8 cellular contexts compared by ENCODE assay signal in the genomic region with DNA sequence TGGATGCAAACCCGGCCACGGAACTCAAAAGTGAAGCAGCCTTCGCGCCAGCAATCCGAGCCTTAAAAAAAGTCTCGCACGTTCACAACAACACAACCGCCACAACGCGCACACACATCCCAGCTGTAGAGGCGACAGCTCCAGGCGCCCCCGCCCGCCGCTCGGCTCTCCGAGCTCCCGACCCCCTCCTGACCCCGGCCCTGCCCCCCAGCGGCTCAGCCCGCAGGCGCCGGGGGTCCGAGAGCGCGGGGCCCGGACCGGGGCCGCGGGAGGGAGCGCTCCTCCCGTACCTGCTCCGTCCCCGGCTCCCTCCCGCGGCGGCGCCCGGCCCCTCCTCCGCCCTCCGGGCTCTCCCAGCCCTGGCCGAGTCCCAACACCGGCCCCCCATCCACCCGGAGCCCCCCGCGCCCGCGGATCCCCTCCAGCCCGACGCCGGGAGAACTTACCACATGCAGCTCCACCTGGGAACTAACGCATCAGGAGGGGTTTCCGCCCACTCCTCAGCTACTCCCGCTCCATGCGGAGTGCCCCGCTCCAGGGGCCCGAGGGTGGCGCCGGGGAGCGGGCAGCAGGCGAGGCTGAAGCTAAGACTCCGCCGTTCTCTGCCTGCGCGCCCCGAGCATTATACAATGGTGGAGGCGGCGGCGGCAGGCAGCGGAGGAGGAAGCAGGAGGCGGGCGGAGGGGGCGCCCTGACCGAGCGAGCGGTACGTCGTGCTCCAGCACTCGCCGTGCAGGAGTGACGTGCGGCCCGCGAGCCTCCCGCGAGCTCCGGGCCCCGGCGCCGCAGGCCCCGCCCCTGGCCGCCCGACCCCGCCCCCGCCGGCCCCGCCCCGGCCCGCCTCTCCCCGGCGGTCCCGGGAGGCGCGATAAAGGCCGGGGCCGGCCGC. TPM values are rescaled to one million over a fixed set of nuclear protein-coding genes. Genes with fewer than 3 reads are reported as not detected.
A peak's percentile ranks its signal among the peaks of the same experiment; 100 is the strongest.
DNase-seq lines count a peak whose midpoint lies in the region; ATAC-seq, FAIRE-seq and TF ChIP-seq lines count a peak whose summit lies in the region.

A gene with protein sequence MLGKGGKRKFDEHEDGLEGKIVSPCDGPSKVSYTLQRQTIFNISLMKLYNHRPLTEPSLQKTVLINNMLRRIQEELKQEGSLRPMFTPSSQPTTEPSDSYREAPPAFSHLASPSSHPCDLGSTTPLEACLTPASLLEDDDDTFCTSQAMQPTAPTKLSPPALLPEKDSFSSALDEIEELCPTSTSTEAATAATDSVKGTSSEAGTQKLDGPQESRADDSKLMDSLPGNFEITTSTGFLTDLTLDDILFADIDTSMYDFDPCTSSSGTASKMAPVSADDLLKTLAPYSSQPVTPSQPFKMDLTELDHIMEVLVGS (minus strand): TSS at position 740 of the 889 bp plus-strand sequence. CDS start 17,042 bp downstream, outside the sequence.

- intact Hi-C loops in sciatic nerve (cut with DNase I): loop anchor here (5.0 kb wide), 1 partner anchor 99 kb away; no protein-coding TSS in a partner anchor

- peaks cover 28% of the 10 kb centered on the region for H3K4me1 ChIP-seq in astrocyte (ENCODE audit: insufficient read depth, low read length)

- FAIRE-seq in astrocyte (lab: Jason Lieb, UNC): no peak

- H3K9ac ChIP-seq in astrocyte (ENCODE audit: low read length): peak within 1 kb of the TSS; percentile 91

- H3K4me1 Mint-ChIP-seq in astrocyte (ENCODE audit: low read depth, unreplicated experiment): peaks cover 45% of the 10 kb centered on the region

- peaks cover 1% of the 10 kb centered on the region for H3K36me3 Mint-ChIP-seq in astrocyte (ENCODE audit: low read depth, unreplicated experiment)

- peak; percentile 57 to 77 for DNase-seq in NCI-H1930 (lab: John Stamatoyannopoulos, UW)
- peak; percentile 83 for DNase-seq in T-helper 22 cell (ENCODE audit: low read depth)
- DNase-seq in astrocyte (ENCODE audit: low read depth): peak; percentile 69
- DNase-seq in hippocampal formation (lab: John Stamatoyannopoulos, UW): peak; percentile 77 to 83
- DNase-seq in sciatic nerve (ENCODE audit: low spot score): peak; percentile 94
- DNase-seq in KG1 (lab: John Stamatoyannopoulos, UW): no peak

- ATAC-seq in GM18498 (IDR thresholded peaks at IDR 0.05; ENCODE audit: unreplicated experiment) (peak; percentile 77), HG02885 (IDR thresholded peaks at IDR 0.05; ENCODE audit: poor library complexity, unreplicated experiment) (peak; percentile 79), sciatic nerve (peak; percentile 94)

- H3K27me3 Mint-ChIP-seq in astrocyte (ENCODE audit: low read depth, unreplicated experiment): no peaks in the 10 kb centered on the region

- H3K27ac Mint-ChIP-seq in astrocyte (ENCODE audit: unreplicated experiment): peak within 1 kb of the TSS; percentile 96

- no peaks in the 10 kb centered on the region for H3K9me3 ChIP-seq in astrocyte (ENCODE audit: insufficient read depth, low read depth, low read length)

- TF ChIP-seq CTCF in astrocyte (IDR thresholded peaks at IDR 0.05; ENCODE audit: insufficient read depth, low read depth, low read length): no peak

- H3K4me2 ChIP-seq in astrocyte (ENCODE audit: low read length): peak within 1 kb of the TSS; percentile 92

- peaks cover 47% of the 10 kb centered on the region for H3K79me2 ChIP-seq in astrocyte (ENCODE audit: insufficient read depth, low read length)

- peak within 1 kb of the TSS; percentile 68 for H2AFZ ChIP-seq in astrocyte (ENCODE audit: low read depth, low read length)

- no peaks in the 10 kb centered on the region for H3K36me3 ChIP-seq in astrocyte (ENCODE audit: insufficient read depth, low read length)

- no peaks in the 10 kb centered on the region for H3K27me3 ChIP-seq in astrocyte (ENCODE audit: insufficient read depth, low read length)

- H3K27ac ChIP-seq in astrocyte (ENCODE audit: low read depth, low read length): peak within 1 kb of the TSS; percentile 88

- H3K4me3 Mint-ChIP-seq in astrocyte (ENCODE audit: unreplicated experiment): peak within 1 kb of the TSS; percentile 91

- peaks cover 40% of the 10 kb centered on the region for H4K20me1 ChIP-seq in astrocyte (ENCODE audit: insufficient read depth, low read length)

- peak within 1 kb of the TSS; percentile 76 for H3K4me3 ChIP-seq in astrocyte (ENCODE audit: insufficient read depth, low read depth, low read length)

- no peaks in the 10 kb centered on the region for H3K9me3 Mint-ChIP-seq in astrocyte (ENCODE audit: unreplicated experiment)

RNA-seq across cellular contexts. Expression of the gene that starts here (rescaled TPM):
- total RNA-seq in astrocyte: 39.9 and 42.2 TPM in 2 replicates
- total RNA-seq in sciatic nerve: 25.5 TPM
